Comparison of ENCODE assay signal across 1 cellular context in genomic region chr14:74583689-74584434, GRCh38.
TF ChIP-seq lines count a peak whose summit lies in the region.

No MANE protein-coding gene starts in this region.

TF ChIP-seq in SK-N-SH treated with all-trans-retinoic acid at 6 μM for 48 hours, 23 proteins besides CTCF, POLR2A, EP300 and RAD21 (continued from another document):
- TF ChIP-seq CSRNP3 (CRISPR knock-in tag; IDR thresholded peaks at IDR 0.05): no peak
- no peak for TF ChIP-seq TCF4 (CRISPR knock-in tag; IDR thresholded peaks at IDR 0.05; ENCODE audit: borderline replicate concordance)
- TF ChIP-seq ZFP3 (CRISPR knock-in tag; IDR thresholded peaks at IDR 0.05): no peak
- no peak for TF ChIP-seq ZNF565 (CRISPR knock-in tag; conservative IDR thresholded peaks at IDR 0.05; ENCODE audit: low read depth)
- no peak for TF ChIP-seq ZNF70 (CRISPR knock-in tag; IDR thresholded peaks at IDR 0.05)
- TF ChIP-seq ZFP30 (CRISPR knock-in tag; IDR thresholded peaks at IDR 0.05): no peak
TF ChIP-seq in SK-N-SH treated with all-trans-retinoic acid at 6 μM for 48 hours: peak in this region for 0.
